In the genomic region with DNA sequence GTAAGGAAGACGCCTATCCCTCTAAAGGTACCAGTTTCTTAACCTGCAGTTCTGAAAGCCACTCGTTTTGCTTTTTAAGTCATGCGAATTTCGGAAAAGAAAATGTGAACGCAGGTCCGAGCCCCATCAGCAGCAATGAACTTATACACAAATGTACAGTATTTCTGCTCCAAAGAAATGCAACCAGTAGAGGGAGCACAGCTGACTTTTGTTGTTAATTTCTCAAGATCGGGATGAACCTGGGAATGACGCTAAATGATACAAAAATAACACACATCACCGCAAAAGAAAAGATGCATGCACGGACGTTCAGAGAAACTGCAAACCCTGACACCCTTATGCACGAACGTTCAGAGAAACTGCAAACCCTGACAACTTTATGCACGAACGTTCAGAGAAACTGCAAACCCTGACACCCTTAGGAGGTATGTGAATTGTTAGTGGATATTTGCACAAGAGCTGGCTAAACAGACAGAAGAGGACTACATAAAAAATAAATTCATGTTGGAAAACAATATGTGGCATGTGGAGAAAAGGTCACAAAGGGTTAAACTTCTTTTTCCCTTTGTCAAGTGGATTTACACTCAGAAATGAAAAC, we compare ENCODE assay signal across 9 cellular contexts. TPM values are rescaled to one million over a fixed set of nuclear protein-coding genes. Genes with fewer than 3 reads are reported as not detected.
DNase-seq lines count a peak whose midpoint lies in the region; ATAC-seq and TF ChIP-seq lines count a peak whose summit lies in the region.
"Had no signal": no experiment of that assay in that cellular context is flagged by ENCODE, and none has a peak within 500 bp of the region (broad histone marks: within the 10 kb centered on the region; RNA-seq: fewer than 3 reads in every experiment).

No MANE protein-coding gene starts in this region.

- no peak overlapping the region for H3K4me3 Mint-ChIP-seq in activated CD8-positive, alpha-beta T cell treated with anti-CD3 and anti-CD28 coated beads for 36 hours
- no peak overlapping the region for H3K4me3 Mint-ChIP-seq in activated CD8-positive, alpha-beta T cell treated with anti-CD3 and anti-CD28 coated beads, Interleukin-2, amount 10 ng/mL, durations not matched to agents 7 days and 5 days
- peak overlapping the region; percentile 19 for H3K4me3 Mint-ChIP-seq in type B pancreatic cell
- no peak overlapping the region for H3K4me3 Mint-ChIP-seq in activated CD4-positive, alpha-beta memory T cell treated with anti-CD3 and anti-CD28 coated beads, Interleukin-2, amount 10 ng/mL, durations not matched to agents 7 days and 5 days

- CTCF ChIA-PET in activated CD8-positive, alpha-beta T cell treated with anti-CD3 and anti-CD28 coated beads for 36 hours (lab: Charles Lee), result interaction anchor here (0.8 to 1.4 kb wide), 5 partner anchors 15 to 99 kb away, joined by 3 to 6 read pairs (median 3); no protein-coding TSS in a partner anchor
- CTCF ChIA-PET in activated CD8-positive, alpha-beta T cell treated with anti-CD3 and anti-CD28 coated beads, Interleukin-2, amount 10 ng/mL, durations not matched to agents 7 days and 5 days (lab: Charles Lee), result interaction anchor here (0.7 to 2.3 kb wide), 9 partner anchors 8 to 234 kb away, joined by 3 to 7 read pairs (median 4); no protein-coding TSS in a partner anchor
- CTCF ChIA-PET in PC-3 (lab: Charles Lee), result interaction anchor here (0.5 to 0.9 kb wide), 10 partner anchors 11 to 208 kb away, joined by 3 to 6 read pairs (median 3); no protein-coding TSS in a partner anchor
- CTCF ChIA-PET in activated CD4-positive, alpha-beta memory T cell treated with anti-CD3 and anti-CD28 coated beads, Interleukin-2, amount 10 ng/mL, durations not matched to agents 7 days and 5 days (lab: Charles Lee), result interaction anchor here (1.2 to 1.6 kb wide), 2 partner anchors 49 to 211 kb away, joined by 3 to 5 read pairs; no protein-coding TSS in a partner anchor

- no peak overlapping the region for H3K9ac ChIP-seq in PC-3 (ENCODE audit: low read length)

- intact Hi-C loops in activated CD8-positive, alpha-beta T cell treated with anti-CD3 and anti-CD28 coated beads for 36 hours (cut with micrococcal nuclease), result no loop called here
- intact Hi-C loops in PC-3 (cut with micrococcal nuclease), result loop anchor here (1.0 to 10.0 kb wide), 4 partner anchors 149 to 257 kb away; no protein-coding TSS in a partner anchor

- H3K27me3 ChIP-seq in PC-3 (ENCODE audit: low read length), result no peaks in the 10 kb centered on the region

- peaks cover 11% of the 10 kb centered on the region for H3K79me2 ChIP-seq in PC-3 (ENCODE audit: low read length)

- H3K9me3 Mint-ChIP-seq in activated CD8-positive, alpha-beta T cell treated with anti-CD3 and anti-CD28 coated beads for 36 hours, result peaks cover 8% of the 10 kb centered on the region
- H3K9me3 Mint-ChIP-seq in activated CD8-positive, alpha-beta T cell treated with anti-CD3 and anti-CD28 coated beads, Interleukin-2, amount 10 ng/mL, durations not matched to agents 7 days and 5 days (ENCODE audit: insufficient read depth), result peaks cover 10% of the 10 kb centered on the region
- peaks cover 9% of the 10 kb centered on the region for H3K9me3 Mint-ChIP-seq in type B pancreatic cell
- H3K9me3 Mint-ChIP-seq in activated CD4-positive, alpha-beta memory T cell treated with anti-CD3 and anti-CD28 coated beads, Interleukin-2, amount 10 ng/mL, durations not matched to agents 7 days and 5 days, result peaks cover 11% of the 10 kb centered on the region

- DNase-seq in activated CD8-positive, alpha-beta T cell treated with anti-CD3 and anti-CD28 coated beads for 36 hours, result no peak
- no peak for DNase-seq in activated CD8-positive, alpha-beta T cell treated with anti-CD3 and anti-CD28 coated beads, Interleukin-2, amount 10 ng/mL, durations not matched to agents 7 days and 5 days
- peak; percentile 84 for DNase-seq in PC-3
- peak; percentile 64 for DNase-seq in fibroblast of pulmonary artery (ENCODE audit: low read depth)
- DNase-seq in type B pancreatic cell (ENCODE audit: extremely low spot score, unreplicated experiment), result no peak
- DNase-seq in activated CD4-positive, alpha-beta memory T cell treated with anti-CD3 and anti-CD28 coated beads, Interleukin-2, amount 10 ng/mL, durations not matched to agents 7 days and 5 days, result no peak
- DNase-seq in activated CD4-positive, alpha-beta T cell treated with anti-CD3 and anti-CD28 coated beads for 4 hours, result no peak
- DNase-seq in activated CD4-positive, alpha-beta T cell treated with anti-CD3 and anti-CD28 coated beads for 48 hours, result no peak
- DNase-seq: NCI-H1092 had no signal

- no peaks in the 10 kb centered on the region for H3K9me3 ChIP-seq in PC-3 (ENCODE audit: low read length)

- peaks cover 4% of the 10 kb centered on the region for H3K36me3 Mint-ChIP-seq in activated CD8-positive, alpha-beta T cell treated with anti-CD3 and anti-CD28 coated beads for 36 hours (ENCODE audit: low read depth)
- peaks cover 22% of the 10 kb centered on the region for H3K36me3 Mint-ChIP-seq in activated CD8-positive, alpha-beta T cell treated with anti-CD3 and anti-CD28 coated beads, Interleukin-2, amount 10 ng/mL, durations not matched to agents 7 days and 5 days (ENCODE audit: low read depth)
- H3K36me3 Mint-ChIP-seq in type B pancreatic cell, result no peaks in the 10 kb centered on the region
- peaks cover 29% of the 10 kb centered on the region for H3K36me3 Mint-ChIP-seq in activated CD4-positive, alpha-beta memory T cell treated with anti-CD3 and anti-CD28 coated beads, Interleukin-2, amount 10 ng/mL, durations not matched to agents 7 days and 5 days (ENCODE audit: low read depth)

- H3K27me3 Mint-ChIP-seq in activated CD8-positive, alpha-beta T cell treated with anti-CD3 and anti-CD28 coated beads for 36 hours, result peaks cover under 1% of the 10 kb centered on the region
- H3K27me3 Mint-ChIP-seq in activated CD8-positive, alpha-beta T cell treated with anti-CD3 and anti-CD28 coated beads, Interleukin-2, amount 10 ng/mL, durations not matched to agents 7 days and 5 days (ENCODE audit: low read depth), result peaks cover 21% of the 10 kb centered on the region
- H3K27me3 Mint-ChIP-seq in type B pancreatic cell, result peaks cover 28% of the 10 kb centered on the region
- H3K27me3 Mint-ChIP-seq in activated CD4-positive, alpha-beta memory T cell treated with anti-CD3 and anti-CD28 coated beads, Interleukin-2, amount 10 ng/mL, durations not matched to agents 7 days and 5 days, result peaks cover 28% of the 10 kb centered on the region

- POLR2A ChIA-PET in activated CD8-positive, alpha-beta T cell treated with anti-CD3 and anti-CD28 coated beads for 36 hours (lab: Charles Lee), result interaction anchor here (0.6 kb wide), 1 partner anchor 881 kb away, joined by 3 read pairs; no protein-coding TSS in a partner anchor
- POLR2A ChIA-PET in activated CD8-positive, alpha-beta T cell treated with anti-CD3 and anti-CD28 coated beads, Interleukin-2, amount 10 ng/mL, durations not matched to agents 7 days and 5 days (lab: Charles Lee), result no interaction called here
- POLR2A ChIA-PET in PC-3 (lab: Charles Lee; ENCODE audit: unreplicated experiment), result no interaction called here
- POLR2A ChIA-PET in activated CD4-positive, alpha-beta memory T cell treated with anti-CD3 and anti-CD28 coated beads, Interleukin-2, amount 10 ng/mL, durations not matched to agents 7 days and 5 days (lab: Charles Lee), result interaction anchor here (0.6 to 0.7 kb wide), 2 partner anchors 16 to 212 kb away, joined by 3 read pairs; no protein-coding TSS in a partner anchor

- peak overlapping the region; percentile 79 for H2AFZ ChIP-seq in PC-3 (ENCODE audit: low read length)

- no peaks in the 10 kb centered on the region for H3K9me2 ChIP-seq in PC-3 (replicated peaks; ENCODE audit: low read length)

- H3K27ac Mint-ChIP-seq in activated CD8-positive, alpha-beta T cell treated with anti-CD3 and anti-CD28 coated beads for 36 hours, result no peak overlapping the region
- no peak overlapping the region for H3K27ac Mint-ChIP-seq in activated CD8-positive, alpha-beta T cell treated with anti-CD3 and anti-CD28 coated beads, Interleukin-2, amount 10 ng/mL, durations not matched to agents 7 days and 5 days
- no peak overlapping the region for H3K27ac Mint-ChIP-seq in type B pancreatic cell
- no peak overlapping the region for H3K27ac Mint-ChIP-seq in activated CD4-positive, alpha-beta memory T cell treated with anti-CD3 and anti-CD28 coated beads, Interleukin-2, amount 10 ng/mL, durations not matched to agents 7 days and 5 days

- no TSS peak for BruUV-seq in PC-3 (replicated peaks; lab: Mats Ljungman, UMichigan)

- ATAC-seq in activated CD8-positive, alpha-beta T cell treated with anti-CD3 and anti-CD28 coated beads for 36 hours, result no peak
- no peak for ATAC-seq in activated CD8-positive, alpha-beta T cell treated with anti-CD3 and anti-CD28 coated beads, Interleukin-2, amount 10 ng/mL, durations not matched to agents 7 days and 5 days
- ATAC-seq in PC-3, result peak; percentile 25

- peaks cover 43% of the 10 kb centered on the region for H3K4me1 ChIP-seq in PC-3 (ENCODE audit: insufficient read depth, low read length)

- H3K4me2 ChIP-seq in PC-3 (ENCODE audit: low read length), result peak overlapping the region; percentile 85

- H3K4me3 ChIP-seq in PC-3 (ENCODE audit: low read length) (peak overlapping the region; percentile 56), fibroblast of pulmonary artery (replicated peaks; ENCODE audit: low read depth, low read length) (no peak overlapping the region)

- no peaks in the 10 kb centered on the region for H3F3A ChIP-seq in PC-3 (ENCODE audit: low read length, unreplicated experiment)

- no peaks in the 10 kb centered on the region for H3K36me3 ChIP-seq in PC-3 (ENCODE audit: low read depth, low read length)

- no peak overlapping the region for H3K27ac ChIP-seq in PC-3 (ENCODE audit: low read length)

- H3K4me1 Mint-ChIP-seq in activated CD8-positive, alpha-beta T cell treated with anti-CD3 and anti-CD28 coated beads for 36 hours (ENCODE audit: low read depth), result peaks cover 33% of the 10 kb centered on the region
- peaks cover 52% of the 10 kb centered on the region for H3K4me1 Mint-ChIP-seq in activated CD8-positive, alpha-beta T cell treated with anti-CD3 and anti-CD28 coated beads, Interleukin-2, amount 10 ng/mL, durations not matched to agents 7 days and 5 days (ENCODE audit: low read depth)
- H3K4me1 Mint-ChIP-seq in type B pancreatic cell (ENCODE audit: unreplicated experiment), result peaks cover 38% of the 10 kb centered on the region
- H3K4me1 Mint-ChIP-seq in activated CD4-positive, alpha-beta memory T cell treated with anti-CD3 and anti-CD28 coated beads, Interleukin-2, amount 10 ng/mL, durations not matched to agents 7 days and 5 days, result peaks cover 43% of the 10 kb centered on the region

- H4K20me1 ChIP-seq in PC-3 (ENCODE audit: low read length), result peaks cover 9% of the 10 kb centered on the region; the same call in 1 of the 2 replicates

- TF ChIP-seq CTCF in activated CD8-positive, alpha-beta T cell treated with anti-CD3 and anti-CD28 coated beads for 36 hours (IDR thresholded peaks at IDR 0.05), result peak; percentile 38
- TF ChIP-seq CTCF in PC-3 (conservative IDR thresholded peaks at IDR 0.05; ENCODE audit: low read depth, low read length), result peak; percentile 83
- peak; percentile 63 for TF ChIP-seq CTCF in fibroblast of pulmonary artery (IDR thresholded peaks at IDR 0.05; ENCODE audit: low read length, missing control alignments)
- peak; percentile 70 for TF ChIP-seq CTCF in type B pancreatic cell (conservative IDR thresholded peaks at IDR 0.05)

RNA-seq across cellular contexts. Expression of a gene that starts 3.5 kb away (rescaled TPM):
- 10 to 100 TPM; 34.9 to 38.5 TPM for total RNA-seq in activated CD8-positive, alpha-beta T cell treated with anti-CD3 and anti-CD28 coated beads for 36 hours
- total RNA-seq in activated CD8-positive, alpha-beta T cell treated with anti-CD3 and anti-CD28 coated beads, Interleukin-2, amount 10 ng/mL, durations not matched to agents 7 days and 5 days, result 10 to 100 TPM; 41.5 to 46.9 TPM
- total RNA-seq in PC-3 (2014; rRNA removed) (19.1 and 21.1 TPM in 2 replicates), type B pancreatic cell (ENCODE audit: low replicate concordance) (49.3 and 67.6 TPM in 2 replicates)
- total RNA-seq in activated CD4-positive, alpha-beta memory T cell treated with anti-CD3 and anti-CD28 coated beads, Interleukin-2, amount 10 ng/mL, durations not matched to agents 7 days and 5 days, result 10 to 100 TPM; 57.6 to 60.6 TPM

Comparison
In these comparisons a context has a peak if more than half of its experiments do, and no peak if none do; other contexts are left out.
1. POLR2A ChIA-PET loops: an anchor here in activated CD8-positive, alpha-beta T cell treated with anti-CD3 and anti-CD28 coated beads for 36 hours (0.6 kb wide) and activated CD4-positive, alpha-beta memory T cell treated with anti-CD3 and anti-CD28 coated beads, Interleukin-2, amount 10 ng/mL, durations not matched to agents 7 days and 5 days (0.6 to 0.7 kb wide); none called in activated CD8-positive, alpha-beta T cell treated with anti-CD3 and anti-CD28 coated beads, Interleukin-2, amount 10 ng/mL, durations not matched to agents 7 days and 5 days and PC-3.
2. DNase-seq: peak in PC-3 (single experiment) and fibroblast of pulmonary artery (single experiment); none in activated CD8-positive, alpha-beta T cell treated with anti-CD3 and anti-CD28 coated beads for 36 hours (single experiment), activated CD8-positive, alpha-beta T cell treated with anti-CD3 and anti-CD28 coated beads, Interleukin-2, amount 10 ng/mL, durations not matched to agents 7 days and 5 days (single experiment), type B pancreatic cell (single experiment), activated CD4-positive, alpha-beta memory T cell treated with anti-CD3 and anti-CD28 coated beads, Interleukin-2, amount 10 ng/mL, durations not matched to agents 7 days and 5 days (single experiment), activated CD4-positive, alpha-beta T cell treated with anti-CD3 and anti-CD28 coated beads for 4 hours (0 of 2) and activated CD4-positive, alpha-beta T cell treated with anti-CD3 and anti-CD28 coated beads for 48 hours (single experiment).
3. Peak in every context shown above with its lines, with median percentiles within 50 percentile points of each other: CTCF ChIP-seq.